In the genomic region with DNA sequence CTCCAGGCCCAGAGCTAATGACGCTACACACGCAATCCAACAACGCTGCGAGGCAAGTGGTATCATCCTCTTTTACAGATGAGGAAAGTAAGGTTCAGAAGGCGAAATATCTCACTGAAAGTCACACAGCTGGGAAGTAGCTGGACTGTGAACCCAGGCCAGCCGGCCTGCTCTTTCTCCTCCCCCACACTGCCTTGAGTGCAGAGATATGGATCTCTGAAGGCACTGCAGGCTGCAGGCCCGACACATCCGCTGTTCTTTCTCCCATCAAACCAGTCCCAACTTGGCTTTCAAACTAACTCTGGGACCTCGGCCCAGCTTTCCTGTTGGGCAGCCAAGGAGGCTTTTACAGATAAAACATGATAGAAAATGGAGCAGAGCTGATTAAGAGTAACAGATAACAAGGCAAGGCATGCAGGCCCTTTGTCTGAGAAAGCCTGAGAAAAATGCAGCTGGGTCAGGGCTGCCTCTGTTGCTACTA, we compare ENCODE assay signal across 1 cellular context.
TF ChIP-seq lines count a peak whose summit lies in the region.

No MANE protein-coding gene starts in this region.

TF ChIP-seq in H1, 55 proteins besides CTCF, POLR2A, EP300 and RAD21:
- TF ChIP-seq KDM1A (IDR thresholded peaks at IDR 0.05; ENCODE audit: borderline replicate concordance, low read length) (no peak), SRF (IDR thresholded peaks at IDR 0.05; ENCODE audit: low read depth, low read length) (no peak), TBP (IDR thresholded peaks at IDR 0.05; ENCODE audit: low read depth, low read length) (no peak), RFX5 (IDR thresholded peaks at IDR 0.05; ENCODE audit: borderline replicate concordance, low read depth, low read length) (no peak), POLR2AphosphoS5 (IDR thresholded peaks at IDR 0.05; ENCODE audit: low read depth, low read length) (no peak), RXRA (IDR thresholded peaks at IDR 0.05; ENCODE audit: insufficient read depth, low read depth, low read length) (no peak), SIN3A (conservative IDR thresholded peaks at IDR 0.05 in 1 of 2, IDR thresholded peaks at IDR 0.05 in 1 of 2; ENCODE audit: low read depth in 1 of 2, low read length in 2 of 2) (no peak), SUZ12 (IDR thresholded peaks at IDR 0.05; ENCODE audit: low read length) (no peak)
- TF ChIP-seq, protein P1, sequence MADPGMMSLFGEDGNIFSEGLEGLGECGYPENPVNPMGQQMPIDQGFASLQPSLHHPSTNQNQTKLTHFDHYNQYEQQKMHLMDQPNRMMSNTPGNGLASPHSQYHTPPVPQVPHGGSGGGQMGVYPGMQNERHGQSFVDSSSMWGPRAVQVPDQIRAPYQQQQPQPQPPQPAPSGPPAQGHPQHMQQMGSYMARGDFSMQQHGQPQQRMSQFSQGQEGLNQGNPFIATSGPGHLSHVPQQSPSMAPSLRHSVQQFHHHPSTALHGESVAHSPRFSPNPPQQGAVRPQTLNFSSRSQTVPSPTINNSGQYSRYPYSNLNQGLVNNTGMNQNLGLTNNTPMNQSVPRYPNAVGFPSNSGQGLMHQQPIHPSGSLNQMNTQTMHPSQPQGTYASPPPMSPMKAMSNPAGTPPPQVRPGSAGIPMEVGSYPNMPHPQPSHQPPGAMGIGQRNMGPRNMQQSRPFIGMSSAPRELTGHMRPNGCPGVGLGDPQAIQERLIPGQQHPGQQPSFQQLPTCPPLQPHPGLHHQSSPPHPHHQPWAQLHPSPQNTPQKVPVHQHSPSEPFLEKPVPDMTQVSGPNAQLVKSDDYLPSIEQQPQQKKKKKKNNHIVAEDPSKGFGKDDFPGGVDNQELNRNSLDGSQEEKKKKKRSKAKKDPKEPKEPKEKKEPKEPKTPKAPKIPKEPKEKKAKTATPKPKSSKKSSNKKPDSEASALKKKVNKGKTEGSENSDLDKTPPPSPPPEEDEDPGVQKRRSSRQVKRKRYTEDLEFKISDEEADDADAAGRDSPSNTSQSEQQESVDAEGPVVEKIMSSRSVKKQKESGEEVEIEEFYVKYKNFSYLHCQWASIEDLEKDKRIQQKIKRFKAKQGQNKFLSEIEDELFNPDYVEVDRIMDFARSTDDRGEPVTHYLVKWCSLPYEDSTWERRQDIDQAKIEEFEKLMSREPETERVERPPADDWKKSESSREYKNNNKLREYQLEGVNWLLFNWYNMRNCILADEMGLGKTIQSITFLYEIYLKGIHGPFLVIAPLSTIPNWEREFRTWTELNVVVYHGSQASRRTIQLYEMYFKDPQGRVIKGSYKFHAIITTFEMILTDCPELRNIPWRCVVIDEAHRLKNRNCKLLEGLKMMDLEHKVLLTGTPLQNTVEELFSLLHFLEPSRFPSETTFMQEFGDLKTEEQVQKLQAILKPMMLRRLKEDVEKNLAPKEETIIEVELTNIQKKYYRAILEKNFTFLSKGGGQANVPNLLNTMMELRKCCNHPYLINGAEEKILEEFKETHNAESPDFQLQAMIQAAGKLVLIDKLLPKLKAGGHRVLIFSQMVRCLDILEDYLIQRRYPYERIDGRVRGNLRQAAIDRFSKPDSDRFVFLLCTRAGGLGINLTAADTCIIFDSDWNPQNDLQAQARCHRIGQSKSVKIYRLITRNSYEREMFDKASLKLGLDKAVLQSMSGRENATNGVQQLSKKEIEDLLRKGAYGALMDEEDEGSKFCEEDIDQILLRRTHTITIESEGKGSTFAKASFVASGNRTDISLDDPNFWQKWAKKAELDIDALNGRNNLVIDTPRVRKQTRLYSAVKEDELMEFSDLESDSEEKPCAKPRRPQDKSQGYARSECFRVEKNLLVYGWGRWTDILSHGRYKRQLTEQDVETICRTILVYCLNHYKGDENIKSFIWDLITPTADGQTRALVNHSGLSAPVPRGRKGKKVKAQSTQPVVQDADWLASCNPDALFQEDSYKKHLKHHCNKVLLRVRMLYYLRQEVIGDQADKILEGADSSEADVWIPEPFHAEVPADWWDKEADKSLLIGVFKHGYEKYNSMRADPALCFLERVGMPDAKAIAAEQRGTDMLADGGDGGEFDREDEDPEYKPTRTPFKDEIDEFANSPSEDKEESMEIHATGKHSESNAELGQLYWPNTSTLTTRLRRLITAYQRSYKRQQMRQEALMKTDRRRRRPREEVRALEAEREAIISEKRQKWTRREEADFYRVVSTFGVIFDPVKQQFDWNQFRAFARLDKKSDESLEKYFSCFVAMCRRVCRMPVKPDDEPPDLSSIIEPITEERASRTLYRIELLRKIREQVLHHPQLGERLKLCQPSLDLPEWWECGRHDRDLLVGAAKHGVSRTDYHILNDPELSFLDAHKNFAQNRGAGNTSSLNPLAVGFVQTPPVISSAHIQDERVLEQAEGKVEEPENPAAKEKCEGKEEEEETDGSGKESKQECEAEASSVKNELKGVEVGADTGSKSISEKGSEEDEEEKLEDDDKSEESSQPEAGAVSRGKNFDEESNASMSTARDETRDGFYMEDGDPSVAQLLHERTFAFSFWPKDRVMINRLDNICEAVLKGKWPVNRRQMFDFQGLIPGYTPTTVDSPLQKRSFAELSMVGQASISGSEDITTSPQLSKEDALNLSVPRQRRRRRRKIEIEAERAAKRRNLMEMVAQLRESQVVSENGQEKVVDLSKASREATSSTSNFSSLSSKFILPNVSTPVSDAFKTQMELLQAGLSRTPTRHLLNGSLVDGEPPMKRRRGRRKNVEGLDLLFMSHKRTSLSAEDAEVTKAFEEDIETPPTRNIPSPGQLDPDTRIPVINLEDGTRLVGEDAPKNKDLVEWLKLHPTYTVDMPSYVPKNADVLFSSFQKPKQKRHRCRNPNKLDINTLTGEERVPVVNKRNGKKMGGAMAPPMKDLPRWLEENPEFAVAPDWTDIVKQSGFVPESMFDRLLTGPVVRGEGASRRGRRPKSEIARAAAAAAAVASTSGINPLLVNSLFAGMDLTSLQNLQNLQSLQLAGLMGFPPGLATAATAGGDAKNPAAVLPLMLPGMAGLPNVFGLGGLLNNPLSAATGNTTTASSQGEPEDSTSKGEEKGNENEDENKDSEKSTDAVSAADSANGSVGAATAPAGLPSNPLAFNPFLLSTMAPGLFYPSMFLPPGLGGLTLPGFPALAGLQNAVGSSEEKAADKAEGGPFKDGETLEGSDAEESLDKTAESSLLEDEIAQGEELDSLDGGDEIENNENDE (IDR thresholded peaks at IDR 0.05; ENCODE audit: insufficient replicate concordance, low read length): no peak
